In the genomic region with DNA sequence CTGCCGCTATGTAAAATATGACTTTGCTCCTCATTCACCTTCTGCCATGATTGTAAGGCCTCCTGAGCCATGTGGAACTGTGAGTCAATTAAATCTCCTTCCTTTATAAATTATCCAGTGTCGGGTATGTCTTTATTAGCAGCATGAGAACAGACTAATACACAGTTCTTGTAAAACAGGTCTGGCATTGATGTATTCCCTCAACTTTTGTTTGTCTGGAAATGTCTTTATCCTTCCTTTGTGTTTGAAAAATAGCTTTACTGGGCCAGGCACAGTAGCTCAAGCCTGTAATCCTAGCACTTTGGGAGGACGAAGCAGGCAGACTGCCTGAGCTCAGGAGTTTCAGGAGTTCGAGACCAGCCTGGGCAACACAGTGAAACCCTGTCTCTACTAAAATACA, we compare ENCODE assay signal across 9 cellular contexts.
"Had no signal": no experiment of that assay in that cellular context is flagged by ENCODE, and none has a peak within 500 bp of the region (broad histone marks: within the 10 kb centered on the region; RNA-seq: fewer than 3 reads in every experiment).

No MANE protein-coding gene starts in this region.

- H3K4me2 ChIP-seq: KMS-11 had no signal

- H3K27ac ChIP-seq: HL-60, KMS-11 had no signal

- DNase-seq: IMR-90, KBM-7, KG1 had no signal

- H3K9ac ChIP-seq: KMS-11 had no signal

- H3K27me3 Mint-ChIP-seq: IgD-negative memory B cell had no signal

- H3K4me3 ChIP-seq: K562 had no signal

- H3K27ac Mint-ChIP-seq: IgD-negative memory B cell had no signal

- H3K4me3 Mint-ChIP-seq: IgD-negative memory B cell had no signal

- FAIRE-seq: HepG2, HTR-8/SVneo, K562 had no signal

- ATAC-seq: HepG2, K562 had no signal
